ENCODE assay signal across 31 cellular contexts in genomic region chr1:63276625-63277024, GRCh38. TPM values are rescaled to one million over a fixed set of nuclear protein-coding genes. Genes with fewer than 3 reads are reported as not detected.
DNase-seq lines count a peak whose midpoint lies in the region; ATAC-seq lines count a peak whose summit lies in the region.
"Had no signal": no experiment of that assay in that cellular context is flagged by ENCODE, and none has a peak within 500 bp of the region (broad histone marks: within the 10 kb centered on the region; RNA-seq: fewer than 3 reads in every experiment).

No MANE protein-coding gene starts in this region.

- H3K9me3 ChIP-seq in ectodermal cell (ENCODE audit: control insufficient read depth, low read length), result no peaks in the 10 kb centered on the region
- H3K9me3 ChIP-seq: heart right ventricle, Peyer's patch had no signal

- WGBS in ectodermal cell, 2 experiments, result 63 to 69% methylated on average over 8 of the region's 8 CpGs

- peaks cover 8% of the 10 kb centered on the region for H3K4me1 ChIP-seq in ectodermal cell (ENCODE audit: control insufficient read depth, insufficient read depth, low read length)
- H3K4me1 ChIP-seq: heart right ventricle, Peyer's patch had no signal

- no peaks in the 10 kb centered on the region for H3K27me3 ChIP-seq in ectodermal cell (ENCODE audit: control insufficient read depth, insufficient read depth, low read length, poor library complexity, severe bottlenecking)
- H3K27me3 ChIP-seq: Peyer's patch had no signal

- H3K27ac ChIP-seq in ectodermal cell (ENCODE audit: insufficient read depth, low read depth, low read length, poor library complexity, severe bottlenecking), result peak overlapping the region; percentile 26
- H3K27ac ChIP-seq: GM23248, heart right ventricle had no signal

- no peak for ATAC-seq in HG02759 (IDR thresholded peaks at IDR 0.05; ENCODE audit: unreplicated experiment)
- ATAC-seq: activated CD8-positive, alpha-beta memory T cell treated with anti-CD3 and anti-CD28 coated beads, Interleukin-2, amount 10 ng/mL, durations not matched to agents 7 days and 5 days; esophagus mucosa; heart right ventricle; sciatic nerve; stimulated activated naive CD8-positive, alpha-beta T cell treated with anti-CD3 and anti-CD28 coated beads, Interleukin-15, amount 100 ng/mL, for 72 hours had no signal

- no peak overlapping the region for H3K4me3 ChIP-seq in ectodermal cell (ENCODE audit: insufficient read depth, low read depth, low read length)
- H3K4me3 ChIP-seq: GM23248, heart right ventricle, Peyer's patch had no signal

- H3K36me3 ChIP-seq in ectodermal cell (ENCODE audit: control insufficient read depth, insufficient read depth, low read length), result no peaks in the 10 kb centered on the region
- H3K36me3 ChIP-seq: heart right ventricle, Peyer's patch had no signal

- DNase-seq in NCI-H524 (lab: John Stamatoyannopoulos, UW) (peak; percentile 13 to 33), NCI-H524 treated with DMSO at 0.1 percent for 48 hours (lab: John Stamatoyannopoulos, UW) (no peak), NCI-H69 (lab: John Stamatoyannopoulos, UW) (peak; percentile 51), retina (peak; percentile 59), SHP77 treated with DMSO at 0.1 percent for 48 hours (lab: John Stamatoyannopoulos, UW) (no peak)
- DNase-seq in activated CD4-positive, alpha-beta T cell treated with anti-CD3 and anti-CD28 coated beads for 4 hours, result no peak
- DNase-seq: activated CD4-positive, alpha-beta T cell treated with anti-CD3 and anti-CD28 coated beads, Interleukin-2, amount 50 U/mL, for 1 hour; activated CD8-positive, alpha-beta memory T cell treated with anti-CD3 and anti-CD28 coated beads, Interleukin-2, amount 10 ng/mL, durations not matched to agents 7 days and 5 days; activated gamma-delta T cell treated with Interleukin-2 at 50 U/mL for 16 hours; activated T-cell treated with anti-CD3 and anti-CD28 coated beads, Interleukin-2, amount 50 U/mL, for 48 hours; AML-193; CD4-positive, alpha-beta T cell; central memory CD4-positive, alpha-beta T cell; EL; foreskin fibroblast; GM23248; heart right ventricle; KBM-7; kidney; NCI-H1105; NCI-H446 treated with DMSO at 0.1 percent for 48 hours; Peyer's patch; SIG-M5; stimulated activated CD4-positive, alpha-beta T cell treated with anti-CD3 and anti-CD28 coated beads, Interleukin-12 subunit alpha, Interleukin-12 subunit beta, amount 100 ng/mL, for 4 hours; stimulated activated CD4-positive, alpha-beta T cell treated with anti-CD3 and anti-CD28 coated beads, Interleukin-2, amount 100 ng/mL, for 48 hours; stimulated activated naive CD8-positive, alpha-beta T cell treated with anti-CD3 and anti-CD28 coated beads, Interleukin-15, amount 100 ng/mL, for 72 hours; T-helper 9 cell had no signal

RNA-seq across cellular contexts. Expression of gene FOXD3, which starts 45.7 kb away (rescaled TPM):
- polyA plus RNA-seq in ectodermal cell (2013, experiment 1 of 4), result 38.9 TPM
- polyA plus RNA-seq in ectodermal cell (2013, experiment 2 of 4), result 36.6 TPM
- polyA plus RNA-seq in ectodermal cell (2013, experiment 3 of 4), result 37.0 TPM
- 37.0 TPM for polyA plus RNA-seq in ectodermal cell (2013, experiment 4 of 4)
- polyA plus RNA-seq: GM23248 had no signal

Comparison
In these comparisons a context has a peak if more than half of its experiments do, and no peak if none do; other contexts are left out.
1. DNase-seq: peak in NCI-H524 (2 of 2), NCI-H69 (single experiment) and retina (single experiment); none in NCI-H524 treated with DMSO at 0.1 percent for 48 hours (single experiment), activated CD4-positive, alpha-beta T cell treated with anti-CD3 and anti-CD28 coated beads for 4 hours (0 of 2) and SHP77 treated with DMSO at 0.1 percent for 48 hours (single experiment).